ENCODE assay signal across 12 cellular contexts in the genomic region with DNA sequence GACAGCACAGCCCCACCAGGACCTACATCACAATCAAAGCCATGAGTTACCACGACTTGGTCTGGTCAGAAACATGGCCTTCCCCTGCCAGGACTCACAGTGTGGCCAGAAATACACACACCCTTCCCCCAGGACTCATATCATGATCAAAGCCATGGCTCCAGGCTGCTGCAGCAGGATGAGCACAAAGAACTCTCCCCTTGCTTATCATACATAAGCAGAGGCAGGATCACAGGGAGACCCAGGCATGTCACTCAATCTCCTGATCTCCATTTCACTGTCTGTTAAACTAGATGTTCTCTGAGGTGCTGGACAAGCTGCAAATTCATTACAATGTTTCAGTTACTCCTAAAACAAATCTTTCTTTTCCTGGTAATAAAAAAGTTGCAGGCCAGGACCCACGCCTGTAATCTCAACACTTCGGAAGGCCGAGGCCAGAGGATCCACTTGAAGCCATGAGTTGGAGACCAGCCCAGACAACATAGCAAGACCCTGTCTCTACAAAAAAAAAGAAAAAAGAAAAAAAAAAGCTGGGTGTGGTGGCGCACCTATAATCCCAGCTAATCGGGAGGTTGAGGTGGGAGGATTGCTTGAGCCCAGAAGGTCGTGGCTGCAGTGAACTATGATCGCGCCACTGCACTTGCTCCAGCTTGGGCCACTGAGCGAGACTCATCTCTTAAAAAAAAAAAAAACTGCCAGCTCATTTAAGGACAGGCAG. TPM values are rescaled to one million over a fixed set of nuclear protein-coding genes. Genes with fewer than 3 reads are reported as not detected.
DNase-seq lines count a peak whose midpoint lies in the region; ATAC-seq and TF ChIP-seq lines count a peak whose summit lies in the region.
"Had no signal": no experiment of that assay in that cellular context is flagged by ENCODE, and none has a peak within 500 bp of the region (broad histone marks: within the 10 kb centered on the region; RNA-seq: fewer than 3 reads in every experiment).

No MANE protein-coding gene starts in this region.

- peaks cover 7% of the 10 kb centered on the region for H3K4me1 ChIP-seq in CD8-positive, alpha-beta T cell (ENCODE audit: insufficient read depth, low read length)

- no peak overlapping the region for H3K4me3 ChIP-seq in CD8-positive, alpha-beta T cell (ENCODE audit: low read depth, low read length)

- no peaks in the 10 kb centered on the region for H3K9me3 Mint-ChIP-seq in CD8-positive, alpha-beta T cell
- H3K9me3 Mint-ChIP-seq in activated naive CD8-positive, alpha-beta T cell (ENCODE audit: low read depth) = no peaks in the 10 kb centered on the region
- H3K9me3 Mint-ChIP-seq in natural killer cell = no peaks in the 10 kb centered on the region

- H3K9me3 ChIP-seq in CD8-positive, alpha-beta T cell (ENCODE audit: low read length) = no peaks in the 10 kb centered on the region

- CTCF ChIA-PET in CD8-positive, alpha-beta T cell (lab: Charles Lee) = interaction anchor here (1.2 to 15.0 kb wide), 5 partner anchors 43 to 154 kb away, joined by 3 to 197 read pairs (median 64); a partner anchor contains a TSS

- H3K36me3 Mint-ChIP-seq in CD8-positive, alpha-beta T cell = no peaks in the 10 kb centered on the region
- H3K36me3 Mint-ChIP-seq in activated naive CD8-positive, alpha-beta T cell = no peaks in the 10 kb centered on the region
- H3K36me3 Mint-ChIP-seq in natural killer cell = no peaks in the 10 kb centered on the region

- H3K4me1 Mint-ChIP-seq in CD8-positive, alpha-beta T cell (ENCODE audit: low read depth) = peaks cover 23% of the 10 kb centered on the region
- peaks cover 17% of the 10 kb centered on the region for H3K4me1 Mint-ChIP-seq in activated naive CD8-positive, alpha-beta T cell (ENCODE audit: low read depth)
- peaks cover 18 to 36% of the 10 kb centered on the region in 2 donors for H3K4me1 Mint-ChIP-seq in natural killer cell

- POLR2A ChIA-PET in CD8-positive, alpha-beta T cell (lab: Charles Lee) = interaction anchor here (0.7 kb wide), 2 partner anchors 8 to 61 kb away, joined by 3 to 4 read pairs; a partner anchor contains a TSS

- DNase-seq in CD8-positive, alpha-beta T cell = no peak
- DNase-seq in HUDEP-2 (lab: John Stamatoyannopoulos, UW; ENCODE audit: unreplicated experiment in 76 of 76) (peak in 74 of 76 experiments; percentile 5 to 84 (median 63)), natural killer cell (no peak), GM19238 (ENCODE audit: insufficient read length, low spot score) (no peak), NCI-H1930 (lab: John Stamatoyannopoulos, UW) (no peak)
- DNase-seq in activated CD8-positive, alpha-beta memory T cell treated with anti-CD3 and anti-CD28 coated beads, Interleukin-2, amount 50 U/mL, for 4 hours = no peak
- DNase-seq: activated CD4-positive, CD25-positive, alpha-beta regulatory T cell; kidney; NCI-H1105; stimulated activated CD4-positive, alpha-beta T cell treated with anti-CD3 and anti-CD28 coated beads, Interleukin-2, amount 100 ng/mL, for 24 hours had no signal

- no peaks in the 10 kb centered on the region for H3K27me3 ChIP-seq in CD8-positive, alpha-beta T cell (ENCODE audit: insufficient read depth, low read length)

- H3K27ac ChIP-seq in CD8-positive, alpha-beta T cell (ENCODE audit: low read depth, low read length) = no peak overlapping the region

- peak overlapping the region; percentile 87 for H3K4me3 Mint-ChIP-seq in CD8-positive, alpha-beta T cell
- peak overlapping the region; percentile 90 for H3K4me3 Mint-ChIP-seq in activated naive CD8-positive, alpha-beta T cell
- peak overlapping the region; percentile 63 for H3K4me3 Mint-ChIP-seq in natural killer cell

- no peak for TF ChIP-seq CTCF in CD8-positive, alpha-beta T cell (IDR thresholded peaks at IDR 0.05)
- no peak for TF ChIP-seq CTCF in natural killer cell (IDR thresholded peaks at IDR 0.05)

- no peak for ATAC-seq in CD8-positive, alpha-beta T cell
- no peak for ATAC-seq in natural killer cell
- ATAC-seq in HG03139 (IDR thresholded peaks at IDR 0.05; ENCODE audit: unreplicated experiment) = no peak

- intact Hi-C loops in CD8-positive, alpha-beta T cell (cut with DNase I, micrococcal nuclease) = loop anchor here in 1 of 2 experiments (5.0 to 10.0 kb wide), 3 partner anchors 452 to 1578 kb away; a partner anchor contains a TSS
- intact Hi-C loops in natural killer cell (cut with micrococcal nuclease) = no loop called here

- H3K27ac Mint-ChIP-seq in CD8-positive, alpha-beta T cell = no peak overlapping the region
- no peak overlapping the region for H3K27ac Mint-ChIP-seq in activated naive CD8-positive, alpha-beta T cell
- no peak overlapping the region for H3K27ac Mint-ChIP-seq in natural killer cell

- no peaks in the 10 kb centered on the region for H3K36me3 ChIP-seq in CD8-positive, alpha-beta T cell (ENCODE audit: insufficient read depth, low read length)

- H3K27me3 Mint-ChIP-seq in CD8-positive, alpha-beta T cell (ENCODE audit: low read depth) = no peaks in the 10 kb centered on the region
- no peaks in the 10 kb centered on the region for H3K27me3 Mint-ChIP-seq in activated naive CD8-positive, alpha-beta T cell
- no peaks in the 10 kb centered on the region for H3K27me3 Mint-ChIP-seq in natural killer cell (ENCODE audit: low read depth in 2 of 2)

RNA-seq across cellular contexts. Expression of a gene that starts 1.2 kb away (rescaled TPM):
- 1 to 10 TPM; 1.2 to 1.3 TPM for total RNA-seq in CD8-positive, alpha-beta T cell
- 1 to 10 TPM; 2.4 to 4.3 (median 3.6) TPM for total RNA-seq in natural killer cell

RNA-seq across cellular contexts. Expression of a gene that starts 8.2 kb away (rescaled TPM):
- total RNA-seq in CD8-positive, alpha-beta T cell = not detected
- not detected for total RNA-seq in natural killer cell
- total RNA-seq: kidney had no signal

RNA-seq across cellular contexts. Expression of a gene that starts 39.7 kb away (rescaled TPM):
- total RNA-seq in CD8-positive, alpha-beta T cell = 1 to 10 TPM; 1.2 to 1.6 TPM
- 1 to 10 TPM in 2 of 3 donors, under 1 TPM in 1; 0.54 to 1.7 (median 1.4) TPM for total RNA-seq in natural killer cell

RNA-seq across cellular contexts. Expression of a gene that starts 51.4 kb away (rescaled TPM):
- total RNA-seq in CD8-positive, alpha-beta T cell = 10 to 100 TPM; 84.3 to 86.0 TPM
- total RNA-seq in natural killer cell = 100 to 1,000 TPM; 211 to 237 (median 218) TPM

RNA-seq across cellular contexts. Expression of a gene that starts 54.1 kb away (rescaled TPM):
- total RNA-seq in CD8-positive, alpha-beta T cell = 10 to 100 TPM; 84.2 to 92.5 TPM
- total RNA-seq in natural killer cell = 100 to 1,000 TPM; 117 to 139 (median 124) TPM

Comparison
In these comparisons a context has a peak if more than half of its experiments do, and no peak if none do; other contexts are left out.
1. DNase-seq: peak in HUDEP-2 (74 of 76); none in CD8-positive, alpha-beta T cell (0 of 7), natural killer cell (single experiment), activated CD8-positive, alpha-beta memory T cell treated with anti-CD3 and anti-CD28 coated beads, Interleukin-2, amount 50 U/mL, for 4 hours (single experiment), GM19238 (single experiment) and NCI-H1930 (0 of 2).
2. Peak in every context shown above with its lines, with median percentiles within 50 percentile points of each other: H3K4me3 Mint-ChIP-seq.